Comparison of ENCODE assay signal across 23 cellular contexts in the genomic region with DNA sequence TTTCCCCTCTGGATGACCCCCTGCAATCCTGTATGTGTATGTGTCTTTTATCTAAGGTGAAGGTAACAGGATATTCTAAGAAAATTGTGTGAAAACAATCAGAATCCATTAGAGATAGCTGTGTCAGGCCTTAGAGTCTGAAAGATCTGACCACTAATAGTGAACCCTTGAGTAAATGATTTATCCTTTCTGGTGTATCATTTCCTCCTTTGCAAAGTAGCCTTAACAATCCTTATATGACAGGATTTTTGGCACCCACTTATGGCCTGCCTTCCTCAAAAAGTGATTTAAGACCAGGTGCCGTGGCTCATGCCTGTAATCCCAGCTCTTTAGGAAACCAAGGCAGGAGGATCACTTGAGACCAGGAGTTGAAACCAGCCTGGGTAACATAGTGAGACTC.
DNase-seq lines count a peak whose midpoint lies in the region; ATAC-seq and TF ChIP-seq lines count a peak whose summit lies in the region.
"Had no signal": no experiment of that assay in that cellular context is flagged by ENCODE, and none has a peak within 500 bp of the region (broad histone marks: within the 10 kb centered on the region; RNA-seq: fewer than 3 reads in every experiment).

No MANE protein-coding gene starts in this region.

- no peak overlapping the region for H3K27ac Mint-ChIP-seq in activated naive CD8-positive, alpha-beta T cell treated with anti-CD3 and anti-CD28 coated beads, Interleukin-2, amount 50 U/mL, for 24 hours
- H3K27ac Mint-ChIP-seq in stimulated activated memory B cell treated with anti-CD40 and anti-IgM and Interleukin-4, amounts not matched to agents 10 μg/mL and 1 μg/mL and 100 μg/mL, for 72 hours: no peak overlapping the region
- H3K27ac Mint-ChIP-seq: activated CD4-positive, alpha-beta T cell treated with anti-CD3 and anti-CD28 coated beads, Interleukin-2, amount 10 ng/mL, durations not matched to agents 24 days and 14 days; activated naive CD4-positive, alpha-beta T cell treated with anti-CD3 and anti-CD28 coated beads, Interleukin-2, amount 50 U/mL, for 72 hours had no signal

- ATAC-seq in GM21423 (IDR thresholded peaks at IDR 0.05; ENCODE audit: unreplicated experiment) (peak; percentile 83), HG03175 (IDR thresholded peaks at IDR 0.05; ENCODE audit: unreplicated experiment) (peak; percentile 79), left colon (peak; percentile 84)
- no peak for ATAC-seq in activated naive CD8-positive, alpha-beta T cell treated with anti-CD3 and anti-CD28 coated beads, Interleukin-2, amount 50 U/mL, for 24 hours
- no peak for ATAC-seq in stimulated activated memory B cell treated with anti-CD40 and anti-IgM and Interleukin-4, amounts not matched to agents 10 μg/mL and 1 μg/mL and 100 μg/mL, for 72 hours
- ATAC-seq: activated naive CD4-positive, alpha-beta T cell treated with anti-CD3 and anti-CD28 coated beads, Interleukin-2, amount 50 U/mL, for 72 hours; Panc1 had no signal

- no peaks in the 10 kb centered on the region for H3K4me1 ChIP-seq in effector memory CD4-positive, alpha-beta T cell (ENCODE audit: control insufficient read depth, insufficient read depth, low read length, poor library complexity, severe bottlenecking)
- H3K4me1 ChIP-seq: vagina had no signal

- H3K27ac ChIP-seq in effector memory CD4-positive, alpha-beta T cell (ENCODE audit: insufficient read depth, low read length, poor library complexity, severe bottlenecking): no peak overlapping the region
- H3K27ac ChIP-seq: coronary artery, parathyroid adenoma, SK-N-MC, vagina had no signal

- CTCF ChIA-PET in GM10248 (lab: Yijun Ruan, JAX): interaction anchor here (1.0 to 1.4 kb wide), 7 partner anchors 8 to 512 kb away, joined by 3 to 6 read pairs (median 3); no protein-coding TSS in a partner anchor

- H3K4me1 Mint-ChIP-seq in activated naive CD8-positive, alpha-beta T cell treated with anti-CD3 and anti-CD28 coated beads, Interleukin-2, amount 50 U/mL, for 24 hours: peaks cover 5% of the 10 kb centered on the region
- no peaks in the 10 kb centered on the region for H3K4me1 Mint-ChIP-seq in stimulated activated memory B cell treated with anti-CD40 and anti-IgM and Interleukin-4, amounts not matched to agents 10 μg/mL and 1 μg/mL and 100 μg/mL, for 72 hours

- peaks cover 2% of the 10 kb centered on the region for H3K36me3 Mint-ChIP-seq in activated naive CD8-positive, alpha-beta T cell treated with anti-CD3 and anti-CD28 coated beads, Interleukin-2, amount 50 U/mL, for 24 hours (ENCODE audit: low read depth)
- H3K36me3 Mint-ChIP-seq in stimulated activated memory B cell treated with anti-CD40 and anti-IgM and Interleukin-4, amounts not matched to agents 10 μg/mL and 1 μg/mL and 100 μg/mL, for 72 hours: peaks cover 22% of the 10 kb centered on the region
- H3K36me3 Mint-ChIP-seq: activated naive CD4-positive, alpha-beta T cell treated with anti-CD3 and anti-CD28 coated beads, Interleukin-2, amount 50 U/mL, for 72 hours had no signal

- no peaks in the 10 kb centered on the region for H3K27me3 ChIP-seq in effector memory CD4-positive, alpha-beta T cell (replicated peaks; ENCODE audit: control insufficient read depth, insufficient read depth, low read length, poor library complexity, severe bottlenecking)
- H3K27me3 ChIP-seq: vagina had no signal

- DNase-seq in GM10248 (ENCODE audit: extremely low spot score) (peak; percentile 52), left colon (no peak), amniotic stem cell (lab: John Stamatoyannopoulos, UW) (no peak)
- DNase-seq in effector memory CD4-positive, alpha-beta T cell: no peak
- DNase-seq in activated naive CD8-positive, alpha-beta T cell treated with anti-CD3 and anti-CD28 coated beads, Interleukin-2, amount 50 U/mL, for 24 hours: no peak
- DNase-seq: activated CD4-positive, alpha-beta T cell treated with anti-CD3 and anti-CD28 coated beads, Interleukin-2, amount 10 ng/mL, durations not matched to agents 24 days and 14 days; activated T-cell treated with anti-CD3 and anti-CD28 coated beads for 4 hours; Karpas-422; NCI-H1092 treated with DMSO at 0.1 percent for 48 hours; NCI-H2171; NCI-H82; stimulated activated CD4-positive, alpha-beta T cell treated with anti-CD3 and anti-CD28 coated beads, Interleukin-2, amount 100 ng/mL, for 48 hours had no signal

- H3K4me3 ChIP-seq in effector memory CD4-positive, alpha-beta T cell (ENCODE audit: insufficient read depth, low read depth, low read length, poor library complexity, severe bottlenecking): no peak overlapping the region
- H3K4me3 ChIP-seq: coronary artery, HAP-1, SK-N-MC, vagina had no signal

- TF ChIP-seq CTCF in GM10248 (IDR thresholded peaks at IDR 0.05; ENCODE audit: control extremely low read depth, extremely low read depth, low read depth, missing control alignments): no peak

- H3K27me3 Mint-ChIP-seq in activated naive CD8-positive, alpha-beta T cell treated with anti-CD3 and anti-CD28 coated beads, Interleukin-2, amount 50 U/mL, for 24 hours: no peaks in the 10 kb centered on the region
- no peaks in the 10 kb centered on the region for H3K27me3 Mint-ChIP-seq in stimulated activated memory B cell treated with anti-CD40 and anti-IgM and Interleukin-4, amounts not matched to agents 10 μg/mL and 1 μg/mL and 100 μg/mL, for 72 hours
- H3K27me3 Mint-ChIP-seq: activated CD4-positive, alpha-beta T cell treated with anti-CD3 and anti-CD28 coated beads, Interleukin-2, amount 10 ng/mL, durations not matched to agents 24 days and 14 days; brain had no signal

- peaks cover 1% of the 10 kb centered on the region for H3K36me3 ChIP-seq in effector memory CD4-positive, alpha-beta T cell (ENCODE audit: control insufficient read depth, insufficient read depth, low read length)
- H3K36me3 ChIP-seq: HAP-1, vagina had no signal

- H3K9me3 ChIP-seq in effector memory CD4-positive, alpha-beta T cell (ENCODE audit: control insufficient read depth, low read length): no peaks in the 10 kb centered on the region
- H3K9me3 ChIP-seq: HAP-1, vagina had no signal

- intact Hi-C loops in left colon (cut with DNase I, micrococcal nuclease): no loop called here

- POLR2A ChIA-PET in GM10248 (lab: Yijun Ruan, JAX): no interaction called here

- H3K9me3 Mint-ChIP-seq in activated naive CD8-positive, alpha-beta T cell treated with anti-CD3 and anti-CD28 coated beads, Interleukin-2, amount 50 U/mL, for 24 hours: no peaks in the 10 kb centered on the region
- H3K9me3 Mint-ChIP-seq in stimulated activated memory B cell treated with anti-CD40 and anti-IgM and Interleukin-4, amounts not matched to agents 10 μg/mL and 1 μg/mL and 100 μg/mL, for 72 hours: no peaks in the 10 kb centered on the region
- H3K9me3 Mint-ChIP-seq: activated CD4-positive, alpha-beta T cell treated with anti-CD3 and anti-CD28 coated beads, Interleukin-2, amount 10 ng/mL, durations not matched to agents 24 days and 14 days; activated naive CD4-positive, alpha-beta T cell treated with anti-CD3 and anti-CD28 coated beads, Interleukin-2, amount 50 U/mL, for 72 hours; brain had no signal

- H3K4me3 Mint-ChIP-seq in activated naive CD8-positive, alpha-beta T cell treated with anti-CD3 and anti-CD28 coated beads, Interleukin-2, amount 50 U/mL, for 24 hours: no peak overlapping the region
- H3K4me3 Mint-ChIP-seq in stimulated activated memory B cell treated with anti-CD40 and anti-IgM and Interleukin-4, amounts not matched to agents 10 μg/mL and 1 μg/mL and 100 μg/mL, for 72 hours: no peak overlapping the region
- H3K4me3 Mint-ChIP-seq: activated CD4-positive, alpha-beta T cell treated with anti-CD3 and anti-CD28 coated beads, Interleukin-2, amount 10 ng/mL, durations not matched to agents 24 days and 14 days; brain had no signal

Comparison
In these comparisons a context has a peak if more than half of its experiments do, and no peak if none do; other contexts are left out.
1. ATAC-seq: peak in GM21423 (single experiment), HG03175 (single experiment) and left colon (single experiment); none in activated naive CD8-positive, alpha-beta T cell treated with anti-CD3 and anti-CD28 coated beads, Interleukin-2, amount 50 U/mL, for 24 hours (single experiment) and stimulated activated memory B cell treated with anti-CD40 and anti-IgM and Interleukin-4, amounts not matched to agents 10 μg/mL and 1 μg/mL and 100 μg/mL, for 72 hours (single experiment).